In genomic region chr17:59424331-59424730, GRCh38 we compare ENCODE assay signal across 16 cellular contexts.
DNase-seq lines count a peak whose midpoint lies in the region; ATAC-seq and TF ChIP-seq lines count a peak whose summit lies in the region.
"Had no signal": no experiment of that assay in that cellular context is flagged by ENCODE, and none has a peak within 500 bp of the region (broad histone marks: within the 10 kb centered on the region; RNA-seq: fewer than 3 reads in every experiment).

No MANE protein-coding gene starts in this region.

- H3K27ac ChIP-seq in heart right ventricle = peak overlapping the region; percentile 75 to 98 (median 93)
- H3K27ac ChIP-seq in osteoblast (ENCODE audit: low read depth, low read length) = peak overlapping the region; percentile 84
- H3K27ac ChIP-seq in aorta (ENCODE audit: low read depth in 1 of 2, low read length in 2 of 2) = peak overlapping the region; percentile 29 to 99
- H3K27ac ChIP-seq: SK-N-MC had no signal

- H3K4me3 ChIP-seq in heart right ventricle (peak overlapping the region in 3 of 10 donors; percentile 30 to 33 (median 31)), osteoblast (ENCODE audit: insufficient read depth, low read length) (no peak overlapping the region), aorta (ENCODE audit: low read length in 2 of 2) (no peak overlapping the region)
- H3K4me3 ChIP-seq: SK-N-MC, upper lobe of left lung had no signal

- no peaks in the 10 kb centered on the region for H3K79me2 ChIP-seq in osteoblast (ENCODE audit: insufficient read depth, low read length)

- 61 to 75% methylated on average over 4 of the region's 4 CpGs for WGBS in heart right ventricle, 2 donors
- 50 to 52% methylated on average over 4 of the region's 4 CpGs for WGBS in aorta, 2 donors

- no peaks in the 10 kb centered on the region for H3K27me3 ChIP-seq in heart right ventricle
- H3K27me3 ChIP-seq in osteoblast (ENCODE audit: insufficient read depth, low read length) = no peaks in the 10 kb centered on the region
- H3K27me3 ChIP-seq in aorta (ENCODE audit: control insufficient read depth in 1 of 2, insufficient read depth in 2 of 2, low read length in 1 of 2) = no peaks in the 10 kb centered on the region
- H3K27me3 ChIP-seq: upper lobe of left lung had no signal

- H3K4me2 ChIP-seq in osteoblast (ENCODE audit: insufficient read depth, low read length) = no peak overlapping the region

- no peak overlapping the region for H2AFZ ChIP-seq in osteoblast (ENCODE audit: low read length)

- H3K9me3 ChIP-seq in heart right ventricle = no peaks in the 10 kb centered on the region
- H3K9me3 ChIP-seq in osteoblast (ENCODE audit: low read depth, low read length) = no peaks in the 10 kb centered on the region
- no peaks in the 10 kb centered on the region for H3K9me3 ChIP-seq in aorta (ENCODE audit: control insufficient read depth, low read length)
- H3K9me3 ChIP-seq: upper lobe of left lung had no signal

- no peaks in the 10 kb centered on the region for H4K20me1 ChIP-seq in osteoblast (ENCODE audit: insufficient read depth, low read length)

- intact Hi-C loops in Right ventricle myocardium inferior (cut with DNase I) = no loop called here
- intact Hi-C loops in cardiac septum (cut with DNase I) = loop anchor here (2.0 kb wide), 2 partner anchors 16 to 44 kb away; no protein-coding TSS in a partner anchor
- intact Hi-C loops in heart right ventricle (cut with DNase I) = loop anchor here in 7 of 10 donors (2.0 to 10.0 kb wide), 8 partner anchors 37 to 94 kb away; partner anchors contain the start of gene YPEL2 (in 5 of the 7)
- intact Hi-C loops in aorta (cut with DNase I) = loop anchor here (2.0 to 5.0 kb wide), 2 partner anchors 37 to 44 kb away; no protein-coding TSS in a partner anchor

- peak; percentile 10 for ATAC-seq in Right ventricle myocardium inferior
- peak in 6 of 8 donors; percentile 1 to 53 (median 44) for ATAC-seq in heart right ventricle
- ATAC-seq in aorta (ENCODE audit: low FRiP score) = no peak
- ATAC-seq in GM18873 (IDR thresholded peaks at IDR 0.05; ENCODE audit: low FRiP score, unreplicated experiment) = no peak

- TF ChIP-seq CTCF in heart right ventricle (IDR thresholded peaks at IDR 0.05) (no peak), osteoblast (IDR thresholded peaks at IDR 0.05; ENCODE audit: extremely low read depth, low read depth, low read length) (no peak)

- no peaks in the 10 kb centered on the region for H3K36me3 ChIP-seq in heart right ventricle
- no peaks in the 10 kb centered on the region for H3K36me3 ChIP-seq in osteoblast (ENCODE audit: insufficient read depth, low read length)
- no peaks in the 10 kb centered on the region for H3K36me3 ChIP-seq in aorta (ENCODE audit: control insufficient read depth in 1 of 2, insufficient read depth in 2 of 2, low read length in 1 of 2)
- H3K36me3 ChIP-seq: upper lobe of left lung had no signal

- H3K4me1 ChIP-seq in heart right ventricle (peaks cover 28 to 82% (median 71%) of the 10 kb centered on the region in 9 donors), osteoblast (ENCODE audit: insufficient read depth, low read length) (peaks cover 63% of the 10 kb centered on the region), aorta (ENCODE audit: control insufficient read depth in 1 of 2, insufficient read depth in 2 of 2, low read length in 2 of 2) (peaks cover 10% of the 10 kb centered on the region in 2 donors)

- DNase-seq in Right ventricle myocardium inferior (ENCODE audit: missing footprints) (no peak), cardiac septum (ENCODE audit: low spot score) (no peak), heart right ventricle (no peak), osteoblast (ENCODE audit: insufficient read length, low spot score, missing footprints) (no peak), aorta (no peak), cortex of kidney (lab: John Stamatoyannopoulos, UW) (no peak)
- DNase-seq in stimulated activated CD8-positive, alpha-beta memory T cell treated with anti-CD3 and anti-CD28 coated beads, Interleukin-4, amount 100 ng/mL, for 48 hours = no peak
- DNase-seq: activated CD4-positive, alpha-beta memory T cell treated with anti-CD3 and anti-CD28 coated beads for 36 hours; amniotic stem cell; DND-41; Kasumi-1; NCI-H1436 treated with DMSO at 0.1 percent for 48 hours; stimulated activated CD4-positive, alpha-beta T cell treated with anti-CD3 and anti-CD28 coated beads, Interleukin-1b, Interleukin-23, amount 100 ng/mL, for 48 hours; upper lobe of left lung had no signal

Comparison
In these comparisons a context has a peak if more than half of its experiments do, and no peak if none do; other contexts are left out.
1. ATAC-seq: peak in Right ventricle myocardium inferior (single experiment) and heart right ventricle (6 of 8); none in aorta (single experiment) and GM18873 (single experiment).
2. Peak in every context shown above with its lines, with median percentiles within 50 percentile points of each other: H3K27ac ChIP-seq.